In genomic region chr4:14874990-14875389, GRCh38 we compare ENCODE assay signal across 15 cellular contexts.
DNase-seq lines count a peak whose midpoint lies in the region; ATAC-seq and TF ChIP-seq lines count a peak whose summit lies in the region.
"Had no signal": no experiment of that assay in that cellular context is flagged by ENCODE, and none has a peak within 500 bp of the region (broad histone marks: within the 10 kb centered on the region; RNA-seq: fewer than 3 reads in every experiment).

No MANE protein-coding gene starts in this region.

- H3K27me3 ChIP-seq in ovary: no peaks in the 10 kb centered on the region
- H3K27me3 ChIP-seq: heart left ventricle had no signal

- no peaks in the 10 kb centered on the region for H3K9me3 Mint-ChIP-seq in activated CD8-positive, alpha-beta T cell treated with anti-CD3 and anti-CD28 coated beads for 36 hours

- peaks cover 5% of the 10 kb centered on the region for H3K27me3 Mint-ChIP-seq in activated CD8-positive, alpha-beta T cell treated with anti-CD3 and anti-CD28 coated beads for 36 hours

- H3K4me1 Mint-ChIP-seq in activated CD8-positive, alpha-beta T cell treated with anti-CD3 and anti-CD28 coated beads for 36 hours (ENCODE audit: low read depth): peaks cover 35% of the 10 kb centered on the region

- H3K4me3 ChIP-seq in ovary: no peak overlapping the region
- H3K4me3 ChIP-seq: heart left ventricle, lung, SK-N-MC had no signal

- intact Hi-C loops in activated CD8-positive, alpha-beta T cell treated with anti-CD3 and anti-CD28 coated beads for 36 hours (cut with micrococcal nuclease): no loop called here
- intact Hi-C loops in ovary (cut with DNase I): no loop called here
- intact Hi-C loops in head of caudate nucleus (cut with DNase I): no loop called here

- ATAC-seq in GM18858 (IDR thresholded peaks at IDR 0.05; ENCODE audit: unreplicated experiment): peak; percentile 49
- peak; percentile 77 for ATAC-seq in GM21381 (IDR thresholded peaks at IDR 0.05; ENCODE audit: unreplicated experiment)
- ATAC-seq in HG03039 (IDR thresholded peaks at IDR 0.05; ENCODE audit: unreplicated experiment): peak; percentile 61
- peak; percentile 76 for ATAC-seq in activated CD8-positive, alpha-beta T cell treated with anti-CD3 and anti-CD28 coated beads for 36 hours
- ATAC-seq: heart left ventricle had no signal

- 63 to 80% (median 67%) methylated on average over 1 of the region's 1 CpG for WGBS in ovary, 3 donors

- no peaks in the 10 kb centered on the region for H3K4me1 ChIP-seq in ovary (ENCODE audit: insufficient read depth)

- no peak overlapping the region for H3K4me3 Mint-ChIP-seq in activated CD8-positive, alpha-beta T cell treated with anti-CD3 and anti-CD28 coated beads for 36 hours
- H3K4me3 Mint-ChIP-seq: activated naive CD8-positive, alpha-beta T cell had no signal

- DNase-seq in activated CD8-positive, alpha-beta T cell treated with anti-CD3 and anti-CD28 coated beads for 36 hours: no peak
- DNase-seq in ovary (no peak), LoVo (ENCODE audit: low spot score) (no peak), head of caudate nucleus (no peak), COLO829 (ENCODE audit: low spot score) (no peak)
- DNase-seq: activated CD4-positive, alpha-beta T cell treated with anti-CD3 and anti-CD28 coated beads, Interleukin-2, amount 50 U/mL, for 1 hour; heart left ventricle; NCI-H526 treated with DMSO at 0.1 percent for 48 hours; stimulated activated CD4-positive, alpha-beta T cell treated with anti-CD3 and anti-CD28 coated beads, Interleukin-4, amount 100 ng/mL, for 24 hours had no signal

- CTCF ChIA-PET in activated CD8-positive, alpha-beta T cell treated with anti-CD3 and anti-CD28 coated beads for 36 hours (lab: Charles Lee): interaction anchor here (1.3 to 1.4 kb wide), 4 partner anchors 17 to 126 kb away, joined by 3 to 4 read pairs (median 3); no protein-coding TSS in a partner anchor

- no peaks in the 10 kb centered on the region for H3K36me3 Mint-ChIP-seq in activated CD8-positive, alpha-beta T cell treated with anti-CD3 and anti-CD28 coated beads for 36 hours (ENCODE audit: low read depth)
- H3K36me3 Mint-ChIP-seq: activated naive CD8-positive, alpha-beta T cell had no signal

- no peaks in the 10 kb centered on the region for H3K36me3 ChIP-seq in ovary
- H3K36me3 ChIP-seq: heart left ventricle had no signal

- no peak overlapping the region for H3K27ac ChIP-seq in ovary
- H3K27ac ChIP-seq: heart left ventricle, SK-N-MC had no signal

- no peaks in the 10 kb centered on the region for H3K9me3 ChIP-seq in ovary
- H3K9me3 ChIP-seq: heart left ventricle had no signal

- no peak for TF ChIP-seq EP300 in ovary (IDR thresholded peaks at IDR 0.05)

- H3K27ac Mint-ChIP-seq in activated CD8-positive, alpha-beta T cell treated with anti-CD3 and anti-CD28 coated beads for 36 hours: no peak overlapping the region
- H3K27ac Mint-ChIP-seq: activated naive CD8-positive, alpha-beta T cell had no signal

- TF ChIP-seq POLR2A in ovary (IDR thresholded peaks at IDR 0.05): no peak

- POLR2A ChIA-PET in activated CD8-positive, alpha-beta T cell treated with anti-CD3 and anti-CD28 coated beads for 36 hours (lab: Charles Lee): no interaction called here

- no peak for TF ChIP-seq CTCF in activated CD8-positive, alpha-beta T cell treated with anti-CD3 and anti-CD28 coated beads for 36 hours (IDR thresholded peaks at IDR 0.05)
- no peak for TF ChIP-seq CTCF in ovary (IDR thresholded peaks at IDR 0.05)
